8 cellular contexts compared by ENCODE assay signal in genomic region chr5:5497132-5497748, GRCh38.
DNase-seq lines count a peak whose midpoint lies in the region; ATAC-seq and TF ChIP-seq lines count a peak whose summit lies in the region.

No MANE protein-coding gene starts in this region.

- peaks cover 13% of the 10 kb centered on the region for H3K27me3 Mint-ChIP-seq in activated CD8-positive, alpha-beta T cell treated with anti-CD3 and anti-CD28 coated beads, Interleukin-2, amount 10 ng/mL, durations not matched to agents 7 days and 5 days (ENCODE audit: low read depth)

- peaks cover 41% of the 10 kb centered on the region for H3K4me1 Mint-ChIP-seq in activated CD8-positive, alpha-beta T cell treated with anti-CD3 and anti-CD28 coated beads, Interleukin-2, amount 10 ng/mL, durations not matched to agents 7 days and 5 days (ENCODE audit: low read depth)

- ATAC-seq in HG02884 (IDR thresholded peaks at IDR 0.05; ENCODE audit: unreplicated experiment) (peak; percentile 42), heart right ventricle (peak; percentile 60 to 79 (median 74)), GM19324 (IDR thresholded peaks at IDR 0.05; ENCODE audit: low FRiP score, unreplicated experiment) (no peak)
- peak; percentile 22 for ATAC-seq in activated CD8-positive, alpha-beta T cell treated with anti-CD3 and anti-CD28 coated beads, Interleukin-2, amount 10 ng/mL, durations not matched to agents 7 days and 5 days

- CTCF ChIA-PET in activated CD8-positive, alpha-beta T cell treated with anti-CD3 and anti-CD28 coated beads, Interleukin-2, amount 10 ng/mL, durations not matched to agents 7 days and 5 days (lab: Charles Lee) = interaction anchor here (0.8 to 1.6 kb wide), 10 partner anchors 10 to 390 kb away, joined by 3 to 6 read pairs (median 4); no protein-coding TSS in a partner anchor

- no peak overlapping the region for H3K27ac ChIP-seq in heart right ventricle

- no peaks in the 10 kb centered on the region for H3K9me3 ChIP-seq in heart right ventricle

- H3K4me1 ChIP-seq in heart right ventricle = peaks cover 0 to 24% (median 10%) of the 10 kb centered on the region in 9 donors

- DNase-seq in stimulated activated CD4-positive, alpha-beta T cell treated with anti-CD3 and anti-CD28 coated beads, Interleukin-4, amount 100 ng/mL, for 1 hour = peak; percentile 10
- DNase-seq in stimulated activated CD4-positive, alpha-beta T cell treated with anti-CD3 and anti-CD28 coated beads, Interleukin-2, amount 100 ng/mL, for 48 hours = no peak
- DNase-seq in NCI-H2227 (lab: John Stamatoyannopoulos, UW; ENCODE audit: unreplicated experiment) (peak; percentile 66), heart right ventricle (peak; percentile 32 to 55), retina (peak; percentile 78)
- DNase-seq in activated CD8-positive, alpha-beta T cell treated with anti-CD3 and anti-CD28 coated beads, Interleukin-2, amount 10 ng/mL, durations not matched to agents 7 days and 5 days = peak; percentile 54

- no peaks in the 10 kb centered on the region for H3K9me3 Mint-ChIP-seq in activated CD8-positive, alpha-beta T cell treated with anti-CD3 and anti-CD28 coated beads, Interleukin-2, amount 10 ng/mL, durations not matched to agents 7 days and 5 days (ENCODE audit: insufficient read depth)

- POLR2A ChIA-PET in activated CD8-positive, alpha-beta T cell treated with anti-CD3 and anti-CD28 coated beads, Interleukin-2, amount 10 ng/mL, durations not matched to agents 7 days and 5 days (lab: Charles Lee) = interaction anchor here (0.6 kb wide), 1 partner anchor 1092 kb away, joined by 3 read pairs; no protein-coding TSS in a partner anchor

- no peaks in the 10 kb centered on the region for H3K36me3 ChIP-seq in heart right ventricle

- TF ChIP-seq CTCF in heart right ventricle (IDR thresholded peaks at IDR 0.05) = peak; percentile 28 to 85 (median 73)

- H3K4me3 Mint-ChIP-seq in activated CD8-positive, alpha-beta T cell treated with anti-CD3 and anti-CD28 coated beads, Interleukin-2, amount 10 ng/mL, durations not matched to agents 7 days and 5 days = no peak overlapping the region

- H3K4me3 ChIP-seq in heart right ventricle = no peak overlapping the region

- 41 to 42% methylated on average over 12 of the region's 12 CpGs for WGBS in heart right ventricle, 2 donors

- H3K27me3 ChIP-seq in heart right ventricle = peaks cover 0 to 31% (median 0%) of the 10 kb centered on the region in 7 donors

- no peaks in the 10 kb centered on the region for H3K36me3 Mint-ChIP-seq in activated CD8-positive, alpha-beta T cell treated with anti-CD3 and anti-CD28 coated beads, Interleukin-2, amount 10 ng/mL, durations not matched to agents 7 days and 5 days (ENCODE audit: low read depth)

- intact Hi-C loops in heart right ventricle (cut with DNase I) = loop anchor here (5.0 to 10.0 kb wide), 11 partner anchors 270 to 1248 kb away; partner anchors contain the start of gene MED10 (in 2 of the 10)

- H3K27ac Mint-ChIP-seq in activated CD8-positive, alpha-beta T cell treated with anti-CD3 and anti-CD28 coated beads, Interleukin-2, amount 10 ng/mL, durations not matched to agents 7 days and 5 days = no peak overlapping the region

Comparison
In these comparisons a context has a peak if more than half of its experiments do, and no peak if none do; other contexts are left out.
1. DNase-seq: peak in stimulated activated CD4-positive, alpha-beta T cell treated with anti-CD3 and anti-CD28 coated beads, Interleukin-4, amount 100 ng/mL, for 1 hour (single experiment), NCI-H2227 (single experiment), activated CD8-positive, alpha-beta T cell treated with anti-CD3 and anti-CD28 coated beads, Interleukin-2, amount 10 ng/mL, durations not matched to agents 7 days and 5 days (single experiment), heart right ventricle (2 of 2) and retina (single experiment); none in stimulated activated CD4-positive, alpha-beta T cell treated with anti-CD3 and anti-CD28 coated beads, Interleukin-2, amount 100 ng/mL, for 48 hours (0 of 2).